In the genomic region with DNA sequence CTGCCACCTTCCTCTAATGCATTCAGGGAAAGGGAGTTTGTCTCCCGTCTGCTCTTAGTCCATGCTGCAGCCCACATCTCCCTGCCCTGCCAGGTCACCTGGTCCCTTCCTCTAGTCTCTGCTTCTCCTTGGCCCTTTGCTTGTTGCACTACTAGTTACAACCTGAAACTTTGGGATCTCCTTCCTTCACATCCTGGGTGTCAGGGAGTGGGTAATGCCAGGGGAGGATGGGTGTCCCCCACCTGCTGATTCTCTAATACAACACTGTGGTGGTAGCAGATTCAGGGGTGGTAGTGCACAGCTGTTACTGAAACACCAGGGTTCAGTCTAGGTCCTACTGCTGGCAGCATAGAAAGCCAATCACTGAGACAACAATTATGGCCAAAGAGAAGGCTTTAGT, we compare ENCODE assay signal across 25 cellular contexts. TPM values are rescaled to one million over a fixed set of nuclear protein-coding genes. Genes with fewer than 3 reads are reported as not detected.
A peak's percentile ranks its signal among the peaks of the same experiment; 100 is the strongest.
DNase-seq lines count a peak whose midpoint lies in the region; ATAC-seq and TF ChIP-seq lines count a peak whose summit lies in the region.
"Had no signal": no experiment of that assay in that cellular context is flagged by ENCODE, and none has a peak within 500 bp of the region (broad histone marks: within the 10 kb centered on the region; RNA-seq: fewer than 3 reads in every experiment).

No MANE protein-coding gene starts in this region.

- intact Hi-C loops in esophagus muscularis mucosa (cut with DNase I), result no loop called here

- H3K36me3 Mint-ChIP-seq in progenitor cell of endocrine pancreas (ENCODE audit: insufficient read depth), result no peaks in the 10 kb centered on the region
- H3K36me3 Mint-ChIP-seq in naive thymus-derived CD8-positive, alpha-beta T cell, result no peaks in the 10 kb centered on the region
- H3K36me3 Mint-ChIP-seq: CD14-positive monocyte; CD4-positive, alpha-beta memory T cell; CD4-positive, CD25-positive, alpha-beta regulatory T cell had no signal

- TF ChIP-seq CTCF in esophagus muscularis mucosa (IDR thresholded peaks at IDR 0.05) (no peak), progenitor cell of endocrine pancreas (IDR thresholded peaks at IDR 0.05; ENCODE audit: unreplicated experiment) (no peak)

- no peak for ATAC-seq in naive thymus-derived CD8-positive, alpha-beta T cell
- no peak for ATAC-seq in GM21576 (IDR thresholded peaks at IDR 0.05; ENCODE audit: unreplicated experiment)
- ATAC-seq: GM12878 had no signal

- H3K4me1 Mint-ChIP-seq in progenitor cell of endocrine pancreas (ENCODE audit: low read depth), result peaks cover 14% of the 10 kb centered on the region
- no peaks in the 10 kb centered on the region for H3K4me1 Mint-ChIP-seq in naive thymus-derived CD8-positive, alpha-beta T cell
- H3K4me1 Mint-ChIP-seq: CD14-positive monocyte; CD4-positive, alpha-beta memory T cell; CD4-positive, CD25-positive, alpha-beta regulatory T cell; CD8-positive, alpha-beta memory T cell had no signal

- no peak overlapping the region for H3K4me3 ChIP-seq in esophagus muscularis mucosa
- H3K4me3 ChIP-seq: BLaER1, GM12878 had no signal

- H3K27ac ChIP-seq in esophagus muscularis mucosa (replicated peaks in 1 of 4), result no peak overlapping the region
- H3K27ac ChIP-seq: BLaER1 had no signal

- TF ChIP-seq EP300 in esophagus muscularis mucosa (IDR thresholded peaks at IDR 0.05), result no peak

- H3K27me3 ChIP-seq in esophagus muscularis mucosa, result peaks cover 0 to 6% (median 0%) of the 10 kb centered on the region in 4 donors
- H3K27me3 ChIP-seq: BE2C, BLaER1 had no signal

- H3K27me3 Mint-ChIP-seq in progenitor cell of endocrine pancreas, result no peaks in the 10 kb centered on the region
- peaks cover 0 to 5% (median 0%) of the 10 kb centered on the region in 5 donors for H3K27me3 Mint-ChIP-seq in naive thymus-derived CD8-positive, alpha-beta T cell

- POLR2A ChIA-PET in naive thymus-derived CD8-positive, alpha-beta T cell (lab: Charles Lee), result interaction anchor here (0.6 kb wide), 1 partner anchor 32 kb away, joined by 3 read pairs; a partner anchor contains a TSS

- H3K4me3 Mint-ChIP-seq in progenitor cell of endocrine pancreas (ENCODE audit: low read depth), result no peak overlapping the region
- no peak overlapping the region for H3K4me3 Mint-ChIP-seq in naive thymus-derived CD8-positive, alpha-beta T cell
- H3K4me3 Mint-ChIP-seq: CD14-positive monocyte; CD4-positive, alpha-beta memory T cell; CD4-positive, CD25-positive, alpha-beta regulatory T cell; CD8-positive, alpha-beta memory T cell had no signal

- 100% methylated on average over 1 of the region's 1 CpG for WGBS in esophagus muscularis mucosa

- no peaks in the 10 kb centered on the region for H3K9me3 ChIP-seq in esophagus muscularis mucosa
- H3K9me3 ChIP-seq: BE2C had no signal

- no peak for TF ChIP-seq POLR2A in esophagus muscularis mucosa (IDR thresholded peaks at IDR 0.05; ENCODE audit: low read depth)

- H3K4me1 ChIP-seq in esophagus muscularis mucosa, result no peaks in the 10 kb centered on the region
- H3K4me1 ChIP-seq: BLaER1 had no signal

- peaks cover 3% of the 10 kb centered on the region for H3K9me3 Mint-ChIP-seq in progenitor cell of endocrine pancreas (ENCODE audit: low read depth)
- no peaks in the 10 kb centered on the region for H3K9me3 Mint-ChIP-seq in naive thymus-derived CD8-positive, alpha-beta T cell
- H3K9me3 Mint-ChIP-seq: CD8-positive, alpha-beta memory T cell had no signal

- H3K36me3 ChIP-seq in esophagus muscularis mucosa, result no peaks in the 10 kb centered on the region
- H3K36me3 ChIP-seq: BE2C, BLaER1 had no signal

- peak overlapping the region; percentile 62 for H3K27ac Mint-ChIP-seq in progenitor cell of endocrine pancreas
- H3K27ac Mint-ChIP-seq in naive thymus-derived CD8-positive, alpha-beta T cell, result no peak overlapping the region
- H3K27ac Mint-ChIP-seq: CD14-positive monocyte; CD4-positive, alpha-beta memory T cell; CD4-positive, CD25-positive, alpha-beta regulatory T cell; CD8-positive, alpha-beta memory T cell had no signal

- DNase-seq in esophagus muscularis mucosa (ENCODE audit: extremely low spot score), result peak; percentile 72
- peak; percentile 11 for DNase-seq in mesenteric fat pad (ENCODE audit: low spot score)
- DNase-seq in progenitor cell of endocrine pancreas (ENCODE audit: low spot score, unreplicated experiment), result no peak
- DNase-seq in stimulated activated naive CD4-positive, alpha-beta T cell treated with Interleukin-2 at 50 U/mL for 16 hours (lab: John Stamatoyannopoulos, UW), result no peak
- no peak for DNase-seq in naive thymus-derived CD8-positive, alpha-beta T cell
- DNase-seq in SIG-M5 (lab: John Stamatoyannopoulos, UW), result no peak
- DNase-seq: 8988T; ACHN; BE2C; C1 segment of cervical spinal cord; CD4-positive, alpha-beta memory T cell; CD4-positive, CD25-positive, alpha-beta regulatory T cell; CD8-positive, alpha-beta memory T cell; COR-L47; DMS 273 treated with DMSO at 0.1 percent for 48 hours; DMS153; DMS53; DMS79; DND-41; EL; GDM1 had no signal

RNA-seq across cellular contexts. Expression of a gene that starts 31.2 kb away (rescaled TPM):
- 100 to 1,000 TPM in 1 of 4 donors, 10 to 100 TPM in 3; 56.9 to 122 (median 95.1) TPM for total RNA-seq in esophagus muscularis mucosa
- total RNA-seq in mesenteric fat pad, result 78.5 TPM
- total RNA-seq in progenitor cell of endocrine pancreas, result 84.3 and 85.7 TPM in 2 replicates
- total RNA-seq in naive thymus-derived CD8-positive, alpha-beta T cell, result 10 to 100 TPM; 73.1 to 76.7 TPM
- polyA plus RNA-seq in naive thymus-derived CD8-positive, alpha-beta T cell, result 100 to 1,000 TPM; 174 to 222 (median 194) TPM

Comparison
In these comparisons a context has a peak if more than half of its experiments do, and no peak if none do; other contexts are left out.
1. DNase-seq: peak in esophagus muscularis mucosa (single experiment) and mesenteric fat pad (single experiment); none in progenitor cell of endocrine pancreas (single experiment), stimulated activated naive CD4-positive, alpha-beta T cell treated with Interleukin-2 at 50 U/mL for 16 hours (single experiment), naive thymus-derived CD8-positive, alpha-beta T cell (0 of 10) and SIG-M5 (single experiment).